In genomic region chr22:41343717-41344116, GRCh38 we compare ENCODE assay signal across 20 cellular contexts.
"Had no signal": no experiment of that assay in that cellular context is flagged by ENCODE, and none has a peak within 500 bp of the region (broad histone marks: within the 10 kb centered on the region; RNA-seq: fewer than 3 reads in every experiment).

No MANE protein-coding gene starts in this region.

- ATAC-seq: effector memory CD8-positive, alpha-beta T cell; heart left ventricle; natural killer cell; pancreas; stimulated activated naive CD8-positive, alpha-beta T cell treated with anti-CD3 and anti-CD28 coated beads, Interleukin-15, Interleukin-2, amounts not matched to agents 100 U/mL and 50 U/mL, for 24 hours had no signal

- H3K27ac Mint-ChIP-seq: dendritic cell treated with granulocyte-macrophage colony-stimulating factor and Interleukin-4, amounts not matched to agents 40 ng/mL and 50 ng/mL, for 4 days; memory B cell; mesothelial cell of epicardium; natural killer cell; neural progenitor cell; progenitor cell of endocrine pancreas; type B pancreatic cell had no signal

- DNase-seq: effector memory CD8-positive, alpha-beta T cell; esophagus squamous epithelium; foreskin fibroblast; hippocampal formation; left colon; natural killer cell; nucleus accumbens; pancreas; stimulated activated CD4-positive, alpha-beta T cell treated with anti-CD3 and anti-CD28 coated beads, Interleukin-2, amount 100 ng/mL, for 48 hours; stimulated activated naive CD8-positive, alpha-beta T cell treated with anti-CD3 and anti-CD28 coated beads, Interleukin-15, Interleukin-2, amounts not matched to agents 100 U/mL and 50 U/mL, for 24 hours; thyroid gland had no signal

- H3K27me3 Mint-ChIP-seq: dendritic cell treated with granulocyte-macrophage colony-stimulating factor and Interleukin-4, amounts not matched to agents 40 ng/mL and 50 ng/mL, for 4 days; effector memory CD8-positive, alpha-beta T cell; memory B cell; progenitor cell of endocrine pancreas; type B pancreatic cell had no signal

- H3K36me3 Mint-ChIP-seq: natural killer cell, type B pancreatic cell had no signal

- H3K4me1 Mint-ChIP-seq: memory B cell, mesothelial cell of epicardium, natural killer cell, neural progenitor cell had no signal

- H3K4me3 Mint-ChIP-seq: dendritic cell treated with granulocyte-macrophage colony-stimulating factor and Interleukin-4, amounts not matched to agents 40 ng/mL and 50 ng/mL, for 4 days; effector memory CD8-positive, alpha-beta T cell; memory B cell; mesothelial cell of epicardium; natural killer cell; neural progenitor cell; type B pancreatic cell had no signal

- H3K9me3 Mint-ChIP-seq: dendritic cell treated with granulocyte-macrophage colony-stimulating factor and Interleukin-4, amounts not matched to agents 40 ng/mL and 50 ng/mL, for 4 days; effector memory CD8-positive, alpha-beta T cell; memory B cell; mesothelial cell of epicardium; natural killer cell; neural progenitor cell; type B pancreatic cell had no signal

- FAIRE-seq: colon, pancreas, urothelium cell line had no signal
